ENCODE assay signal across 8 cellular contexts in genomic region chr2:231545105-231545902, GRCh38. TPM values are rescaled to one million over a fixed set of nuclear protein-coding genes. Genes with fewer than 3 reads are reported as not detected.
DNase-seq lines count a peak whose midpoint lies in the region; ATAC-seq and TF ChIP-seq lines count a peak whose summit lies in the region.

No MANE protein-coding gene starts in this region.

- H3K27ac Mint-ChIP-seq in activated naive CD8-positive, alpha-beta T cell treated with anti-CD3 and anti-CD28 coated beads for 36 hours = peak overlapping the region; percentile 84
- no peak overlapping the region for H3K27ac Mint-ChIP-seq in MCF 10A (ENCODE audit: low read depth, unreplicated experiment)

- H3K4me1 ChIP-seq in OCI-LY1 (ENCODE audit: insufficient read depth, low read length, severe bottlenecking) = peaks cover 12% of the 10 kb centered on the region
- peaks cover 2 to 5% of the 10 kb centered on the region in 2 donors for H3K4me1 ChIP-seq in lung (ENCODE audit: control insufficient read depth in 2 of 2, insufficient read depth in 2 of 2, low read length in 2 of 2)
- peaks cover 0 to 12% (median 2%) of the 10 kb centered on the region in 4 donors for H3K4me1 ChIP-seq in stomach

- H3K4me1 Mint-ChIP-seq in activated naive CD8-positive, alpha-beta T cell treated with anti-CD3 and anti-CD28 coated beads for 36 hours = peaks cover 17% of the 10 kb centered on the region
- no peaks in the 10 kb centered on the region for H3K4me1 Mint-ChIP-seq in MCF 10A (ENCODE audit: insufficient read depth, unreplicated experiment)

- peaks cover 6% of the 10 kb centered on the region for H3K36me3 Mint-ChIP-seq in activated naive CD8-positive, alpha-beta T cell treated with anti-CD3 and anti-CD28 coated beads for 36 hours
- no peaks in the 10 kb centered on the region for H3K36me3 Mint-ChIP-seq in MCF 10A (ENCODE audit: insufficient read depth, unreplicated experiment)

- H3K4me3 ChIP-seq in OCI-LY1 (ENCODE audit: low read depth, low read length, poor library complexity, severe bottlenecking) (no peak overlapping the region), lung (no peak overlapping the region), stomach (no peak overlapping the region)

- BruUV-seq in MCF 10A (replicated peaks; lab: Mats Ljungman, UMichigan) = no TSS peak

- ATAC-seq in GM18520 (IDR thresholded peaks at IDR 0.05; ENCODE audit: unreplicated experiment) = peak; percentile 99
- ATAC-seq in HG02840 (IDR thresholded peaks at IDR 0.05; ENCODE audit: low FRiP score, unreplicated experiment) = peak; percentile 98
- ATAC-seq in lung (ENCODE audit: insufficient read depth, low FRiP score) = peak; percentile 83

- peaks cover 6% of the 10 kb centered on the region; the same call in 1 of the 2 replicates for H3K9me3 ChIP-seq in OCI-LY1 (ENCODE audit: low read length)
- H3K9me3 ChIP-seq in lung (ENCODE audit: control insufficient read depth in 2 of 2, insufficient read depth in 1 of 2, low read length in 1 of 2) = peaks cover 0 to 3% of the 10 kb centered on the region in 2 donors
- peaks cover 0 to 13% (median 9%) of the 10 kb centered on the region in 4 donors for H3K9me3 ChIP-seq in stomach

- H3K27ac ChIP-seq in OCI-LY1 (ENCODE audit: low read depth, low read length, poor library complexity, severe bottlenecking) (peak overlapping the region; percentile 46), lung (ENCODE audit: low read depth in 1 of 2, low read length in 1 of 2) (peak overlapping the region; percentile 55 to 89), stomach (peak overlapping the region in 4 of 5 donors; percentile 29 to 72 (median 39))

- intact Hi-C loops in stomach (cut with DNase I; ENCODE audit: low total_unique reads) = no loop called here
- intact Hi-C loops in MCF 10A (cut with micrococcal nuclease) = no loop called here

- H3K9me2 ChIP-seq in OCI-LY1 (ENCODE audit: low read depth, low read length) = no peaks in the 10 kb centered on the region

- TF ChIP-seq EP300 in stomach (IDR thresholded peaks at IDR 0.05) = no peak

- peak overlapping the region; percentile 61 for H3K4me3 Mint-ChIP-seq in activated naive CD8-positive, alpha-beta T cell treated with anti-CD3 and anti-CD28 coated beads for 36 hours
- H3K4me3 Mint-ChIP-seq in MCF 10A (ENCODE audit: unreplicated experiment) = no peak overlapping the region

- peak; percentile 71 for DNase-seq in activated naive CD8-positive, alpha-beta T cell treated with anti-CD3 and anti-CD28 coated beads for 36 hours
- DNase-seq in lung (ENCODE audit: low spot score) = peak; percentile 64
- peak; percentile 50 for DNase-seq in stomach
- no peak for DNase-seq in NCI-H2081 treated with DMSO at 0.1 percent for 48 hours (lab: John Stamatoyannopoulos, UW)
- no peak for DNase-seq in MCF 10A (ENCODE audit: unreplicated experiment)

- H3K27me3 ChIP-seq in OCI-LY1 (ENCODE audit: insufficient read depth, low read length) (peaks cover 14% of the 10 kb centered on the region; the same call in 1 of the 2 replicates), lung (ENCODE audit: control insufficient read depth, insufficient read depth) (no peaks in the 10 kb centered on the region), stomach (no peaks in the 10 kb centered on the region)

- peak overlapping the region; percentile 21; the same call in 1 of the 2 replicates for H3K4me2 ChIP-seq in OCI-LY1 (ENCODE audit: low read length)

- 9 to 23% methylated on average over 14 of the region's 14 CpGs for WGBS in lung, 2 donors
- WGBS in stomach, 5 donors = 40 to 54% (median 46%) methylated on average over 14 of the region's 14 CpGs

- H3K36me3 ChIP-seq in OCI-LY1 (ENCODE audit: insufficient read depth, low read length) (no peaks in the 10 kb centered on the region), lung (ENCODE audit: control insufficient read depth in 2 of 2, insufficient read depth in 2 of 2, low read length in 2 of 2) (no peaks in the 10 kb centered on the region), stomach (no peaks in the 10 kb centered on the region)

- H3K79me2 ChIP-seq in OCI-LY1 (ENCODE audit: insufficient read depth, low read length) = no peaks in the 10 kb centered on the region

- TF ChIP-seq CTCF in OCI-LY1 (IDR thresholded peaks at IDR 0.05; ENCODE audit: low read length) (no peak), lung (IDR thresholded peaks at IDR 0.05; ENCODE audit: control extremely low read depth, extremely low read depth) (no peak), stomach (IDR thresholded peaks at IDR 0.05) (no peak), MCF 10A (IDR thresholded peaks at IDR 0.05; ENCODE audit: unreplicated experiment) (no peak)

- POLR2A ChIA-PET in MCF 10A (lab: Yijun Ruan, JAX) = no interaction called here

- no peaks in the 10 kb centered on the region for H4K20me1 ChIP-seq in OCI-LY1 (ENCODE audit: insufficient read depth, low read length)

- no peak overlapping the region for H3K9ac ChIP-seq in OCI-LY1 (ENCODE audit: low read length)

- no peak for TF ChIP-seq POLR2A in stomach (IDR thresholded peaks at IDR 0.05)

- peaks cover 7% of the 10 kb centered on the region for H3K27me3 Mint-ChIP-seq in activated naive CD8-positive, alpha-beta T cell treated with anti-CD3 and anti-CD28 coated beads for 36 hours
- no peaks in the 10 kb centered on the region for H3K27me3 Mint-ChIP-seq in MCF 10A (ENCODE audit: insufficient read depth, unreplicated experiment)

- H2AFZ ChIP-seq in OCI-LY1 (ENCODE audit: low read length) = no peak overlapping the region

- CTCF ChIA-PET in MCF 10A (lab: Yijun Ruan, JAX) = interaction anchor here (0.7 kb wide), 2 partner anchors 27 to 274 kb away, joined by 4 read pairs; no protein-coding TSS in a partner anchor

- peaks cover 8% of the 10 kb centered on the region for H3K9me3 Mint-ChIP-seq in activated naive CD8-positive, alpha-beta T cell treated with anti-CD3 and anti-CD28 coated beads for 36 hours
- H3K9me3 Mint-ChIP-seq in MCF 10A (ENCODE audit: unreplicated experiment) = no peaks in the 10 kb centered on the region

- H3F3A ChIP-seq in OCI-LY1 (ENCODE audit: insufficient read depth, low read length) = no peaks in the 10 kb centered on the region

RNA-seq across cellular contexts. Expression of gene NMUR1, which starts 15.1 kb away (rescaled TPM):
- not detected for total RNA-seq in activated naive CD8-positive, alpha-beta T cell treated with anti-CD3 and anti-CD28 coated beads for 36 hours
- 1 to 10 TPM in 1 of 2 donors, under 1 TPM in 1; 0.65 to 1.2 TPM for total RNA-seq in lung
- polyA plus RNA-seq in lung = under 1 TPM; 0.72 to 0.89 TPM
- under 1 TPM in 2 of 5 donors, not detected in 3; 0.14 to 0.92 TPM for total RNA-seq in stomach
- under 1 TPM in 2 of 3 donors, not detected in 1; 0.19 to 0.28 TPM for polyA plus RNA-seq in stomach
- total RNA-seq in MCF 10A (2022) = not detected in 2 replicates

RNA-seq across cellular contexts. Expression of gene TEX44, which starts 47.4 kb away (rescaled TPM):
- not detected for total RNA-seq in activated naive CD8-positive, alpha-beta T cell treated with anti-CD3 and anti-CD28 coated beads for 36 hours
- total RNA-seq in lung (not detected), stomach (not detected), MCF 10A (2022) (not detected in 2 replicates)
- polyA plus RNA-seq in lung (not detected), stomach (not detected)

Comparison
In these comparisons a context has a peak if more than half of its experiments do, and no peak if none do; other contexts are left out.
1. DNase-seq: peak in activated naive CD8-positive, alpha-beta T cell treated with anti-CD3 and anti-CD28 coated beads for 36 hours (single experiment), lung (single experiment) and stomach (single experiment); none in NCI-H2081 treated with DMSO at 0.1 percent for 48 hours (single experiment) and MCF 10A (single experiment).
2. Peak in every context shown above with its lines, with median percentiles within 50 percentile points of each other: ATAC-seq and H3K27ac ChIP-seq.